Comparison of ENCODE assay signal across 12 cellular contexts in genomic region chr10:35040761-35041501, GRCh38. TPM values are rescaled to one million over a fixed set of nuclear protein-coding genes. Genes with fewer than 3 reads are reported as not detected.
DNase-seq lines count a peak whose midpoint lies in the region; ATAC-seq and TF ChIP-seq lines count a peak whose summit lies in the region.
"Had no signal": no experiment of that assay in that cellular context is flagged by ENCODE, and none has a peak within 500 bp of the region (broad histone marks: within the 10 kb centered on the region; RNA-seq: fewer than 3 reads in every experiment).

No MANE protein-coding gene starts in this region.

- no peak for TF ChIP-seq POLR2A in prostate gland (IDR thresholded peaks at IDR 0.05)

- H3K79me2 ChIP-seq in GM23248 (ENCODE audit: insufficient read depth) = peaks cover 8% of the 10 kb centered on the region; the same call in 1 of the 2 replicates

- H3K4me3 ChIP-seq in GM23248 (no peak overlapping the region), prostate gland (no peak overlapping the region)

- peaks cover 39% of the 10 kb centered on the region for H3K4me1 ChIP-seq in GM23248 (ENCODE audit: insufficient read depth)
- no peaks in the 10 kb centered on the region for H3K4me1 ChIP-seq in prostate gland (replicated peaks)

- ATAC-seq in HG03432 (IDR thresholded peaks at IDR 0.05; ENCODE audit: unreplicated experiment) = no peak
- ATAC-seq in HG03378 (IDR thresholded peaks at IDR 0.05; ENCODE audit: unreplicated experiment) = no peak

- TF ChIP-seq CTCF in prostate gland (IDR thresholded peaks at IDR 0.05) = no peak

- H3F3A ChIP-seq in GM23248 (ENCODE audit: insufficient read depth) = peaks cover 50% of the 10 kb centered on the region

- no peaks in the 10 kb centered on the region for H4K20me1 ChIP-seq in GM23248 (ENCODE audit: insufficient read depth)

- H3K27me3 ChIP-seq in GM23248 (replicated peaks; ENCODE audit: insufficient read depth) = no peaks in the 10 kb centered on the region
- H3K27me3 ChIP-seq in prostate gland (replicated peaks; ENCODE audit: insufficient read depth) = no peaks in the 10 kb centered on the region

- in situ Hi-C loops in GM23248 (cut with MboI) (no loop called here), SK-MEL-5 (cut with HindIII; ENCODE audit: low pct_unique_long_range_greater_than_20kb, low sequenced_read_pairs) (no loop called here)

- H3K36me3 ChIP-seq in GM23248 (ENCODE audit: low read depth) (peaks cover 12% of the 10 kb centered on the region), prostate gland (no peaks in the 10 kb centered on the region)

- H3K27ac ChIP-seq in GM23248 (peak overlapping the region; percentile 78), prostate gland (no peak overlapping the region)

- no peaks in the 10 kb centered on the region for H3K9me2 ChIP-seq in GM23248 (ENCODE audit: insufficient read depth)

- intact Hi-C loops in prostate gland (cut with DNase I) = no loop called here

- no peak overlapping the region for H2AFZ ChIP-seq in GM23248

- peak overlapping the region; percentile 22 for H3K4me2 ChIP-seq in GM23248 (ENCODE audit: unreplicated experiment)

- peak; percentile 75 for DNase-seq in GM23248
- peak; percentile 25 for DNase-seq in SK-MEL-5 (ENCODE audit: low read depth, low spot score)
- DNase-seq in fibroblast of gingiva (ENCODE audit: low read depth) = peak; percentile 30
- DNase-seq in renal cortical epithelial cell (ENCODE audit: low read depth) = peak; percentile 49
- no peak for DNase-seq in nucleus accumbens (lab: John Stamatoyannopoulos, UW)
- DNase-seq in prostate gland (ENCODE audit: low spot score) = no peak
- DNase-seq: activated CD8-positive, alpha-beta memory T cell treated with anti-CD3 and anti-CD28 coated beads for 24 hours; cerebellar nuclear complex; NCI-H1436 treated with DMSO at 0.1 percent for 48 hours; SHP77 had no signal

- H3K9me3 ChIP-seq in GM23248 (ENCODE audit: low read depth) (no peaks in the 10 kb centered on the region), prostate gland (no peaks in the 10 kb centered on the region)

- 68 to 71% methylated on average over 6 of the region's 6 CpGs for WGBS in GM23248 (ENCODE audit: low coverage in 1 of 2, low lambda C conversion rate in 2 of 2, missing lambda C conversion rate in 2 of 2), 2 experiments
- WGBS in prostate gland = 83% methylated on average over 6 of the region's 6 CpGs

- peak overlapping the region; percentile 33; the same call in 1 of the 2 replicates for H3K9ac ChIP-seq in GM23248

RNA-seq across cellular contexts. Expression of gene CUL2, which starts 49.2 kb away (rescaled TPM):
- 29.7 and 35.3 TPM in 2 replicates for total RNA-seq in GM23248 (2014; rRNA removed; shearing (Covaris generic))
- polyA plus RNA-seq in GM23248 (2016; fragmentation: Nextera tagmentation; extraction: Ambion mirVana) = 50.5 and 52.1 TPM in 2 replicates
- 20.1 and 21.3 TPM in 2 replicates for total RNA-seq in SK-MEL-5 (2014; rRNA removed; shearing (Covaris generic))
- 14.4 and 20.4 TPM in 2 replicates for polyA plus RNA-seq in SK-MEL-5 (2015; cell fraction: cytosol; rRNA removed)
- polyA plus RNA-seq in SK-MEL-5 (2015; cell fraction: nucleus; rRNA removed) = 12.4 and 13.0 TPM in 2 replicates
- 32.5 and 60.7 TPM in 2 replicates for total RNA-seq in renal cortical epithelial cell
- total RNA-seq in prostate gland = 10 to 100 TPM; 15.5 to 15.9 TPM

Comparison
In these comparisons a context has a peak if more than half of its experiments do, and no peak if none do; other contexts are left out.
1. DNase-seq: peak in GM23248 (single experiment), SK-MEL-5 (single experiment), fibroblast of gingiva (single experiment) and renal cortical epithelial cell (single experiment); none in nucleus accumbens (0 of 56) and prostate gland (single experiment).